9 cellular contexts compared by ENCODE assay signal in the genomic region with DNA sequence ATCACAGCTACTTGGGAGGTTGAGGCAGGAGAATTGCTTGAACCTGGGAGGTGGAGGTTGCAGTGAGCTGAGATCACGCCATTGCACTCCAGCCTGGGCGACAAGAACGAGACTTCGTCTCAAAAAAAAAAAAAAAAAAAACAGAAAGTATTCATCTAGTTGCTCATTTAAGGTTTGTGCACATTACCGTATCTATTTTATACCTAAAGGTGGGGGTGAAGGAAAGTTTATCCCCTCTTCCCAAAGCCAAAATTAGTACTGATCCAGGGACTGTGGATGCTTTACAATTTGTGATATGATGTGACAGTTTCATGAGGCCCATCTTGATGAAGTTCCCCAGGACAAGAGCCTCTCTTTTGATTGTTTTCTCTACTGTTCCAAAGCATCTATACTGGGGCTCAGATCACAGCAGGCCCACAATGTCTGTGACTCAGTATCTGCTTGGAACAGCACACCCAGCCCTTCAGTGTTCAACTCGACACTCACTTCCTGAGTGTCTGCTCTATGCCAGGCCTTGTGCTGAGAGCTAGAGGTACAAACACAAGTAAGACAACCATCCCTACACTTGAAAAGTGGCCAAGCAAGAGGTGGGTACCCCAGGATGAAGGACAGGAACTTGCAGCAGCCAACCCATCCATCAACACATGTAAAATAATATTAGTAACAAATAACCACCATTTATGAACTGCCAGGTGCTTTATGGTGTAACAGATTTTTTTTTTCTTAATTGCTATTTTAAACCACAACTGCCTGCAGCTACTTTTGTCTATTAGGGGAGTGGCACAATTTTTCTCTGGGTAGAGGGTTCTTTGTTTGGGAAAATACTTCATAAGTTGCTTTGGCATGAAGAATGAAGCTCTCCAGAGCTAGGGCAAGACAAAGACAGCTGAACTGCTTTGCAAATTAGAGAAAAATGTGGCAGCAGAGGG. TPM values are rescaled to one million over a fixed set of nuclear protein-coding genes. Genes with fewer than 3 reads are reported as not detected.
A peak's percentile ranks its signal among the peaks of the same experiment; 100 is the strongest.
DNase-seq lines count a peak whose midpoint lies in the region; ATAC-seq and TF ChIP-seq lines count a peak whose summit lies in the region.
"Had no signal": no experiment of that assay in that cellular context is flagged by ENCODE, and none has a peak within 500 bp of the region (broad histone marks: within the 10 kb centered on the region; RNA-seq: fewer than 3 reads in every experiment).

No MANE protein-coding gene starts in this region.

- TF ChIP-seq CTCF in MCF 10A (IDR thresholded peaks at IDR 0.05; ENCODE audit: unreplicated experiment) (no peak), Peyer's patch (IDR thresholded peaks at IDR 0.05) (no peak)

- DNase-seq in CD8-positive, alpha-beta memory T cell = peak in 3 of 5 donors; percentile 7 to 59 (median 22)
- no peak for DNase-seq in SJSA1 (ENCODE audit: low read depth in 1 of 2, low spot score in 2 of 2)
- peak; percentile 23 for DNase-seq in MCF 10A (ENCODE audit: unreplicated experiment)
- no peak for DNase-seq in Peyer's patch
- no peak for DNase-seq in NCI-H510A treated with DMSO at 0.1 percent for 48 hours (lab: John Stamatoyannopoulos, UW)
- DNase-seq in NCI-H146 (lab: John Stamatoyannopoulos, UW) = no peak
- DNase-seq: kidney glomerular epithelial cell had no signal

- no peak for TF ChIP-seq POLR2A in Peyer's patch (IDR thresholded peaks at IDR 0.05)

- peaks cover 58% of the 10 kb centered on the region for H3K4me1 ChIP-seq in CD8-positive, alpha-beta memory T cell (ENCODE audit: insufficient read depth, low read length)
- H3K4me1 ChIP-seq in SJSA1 (replicated peaks) (peaks cover 15% of the 10 kb centered on the region), neuron (ENCODE audit: insufficient read depth, low read length) (peaks cover 19% of the 10 kb centered on the region), Peyer's patch (peaks cover 0 to 13% (median 0%) of the 10 kb centered on the region in 4 donors)

- no peaks in the 10 kb centered on the region for H3K36me3 Mint-ChIP-seq in CD8-positive, alpha-beta memory T cell
- no peaks in the 10 kb centered on the region for H3K36me3 Mint-ChIP-seq in MCF 10A (ENCODE audit: insufficient read depth, unreplicated experiment)

- intact Hi-C loops in MCF 10A (cut with micrococcal nuclease) = no loop called here

- H3K4me3 ChIP-seq in CD8-positive, alpha-beta memory T cell (ENCODE audit: low read length) = peak overlapping the region; percentile 9
- H3K4me3 ChIP-seq in SJSA1 (no peak overlapping the region), neuron (ENCODE audit: low read length) (no peak overlapping the region), Peyer's patch (no peak overlapping the region)

- H3K9me3 Mint-ChIP-seq in CD8-positive, alpha-beta memory T cell = no peaks in the 10 kb centered on the region
- H3K9me3 Mint-ChIP-seq in MCF 10A (ENCODE audit: unreplicated experiment) = no peaks in the 10 kb centered on the region

- H3K27ac Mint-ChIP-seq in CD8-positive, alpha-beta memory T cell = peak overlapping the region; percentile 90 to 97 (median 94)
- H3K27ac Mint-ChIP-seq in MCF 10A (ENCODE audit: low read depth, unreplicated experiment) = peak overlapping the region; percentile 87

- peak overlapping the region in 6 of 7 donors; percentile 40 to 80 (median 58) for H3K4me3 Mint-ChIP-seq in CD8-positive, alpha-beta memory T cell
- no peak overlapping the region for H3K4me3 Mint-ChIP-seq in MCF 10A (ENCODE audit: unreplicated experiment)

- no peak for ATAC-seq in HG03135 (IDR thresholded peaks at IDR 0.05; ENCODE audit: unreplicated experiment)

- peaks cover 55 to 65% (median 63%) of the 10 kb centered on the region in 3 donors for H3K4me1 Mint-ChIP-seq in CD8-positive, alpha-beta memory T cell
- H3K4me1 Mint-ChIP-seq in MCF 10A (ENCODE audit: insufficient read depth, unreplicated experiment) = peaks cover 10% of the 10 kb centered on the region

- no peaks in the 10 kb centered on the region for H3K36me3 ChIP-seq in CD8-positive, alpha-beta memory T cell (ENCODE audit: insufficient read depth, low read length)
- H3K36me3 ChIP-seq in SJSA1 = no peaks in the 10 kb centered on the region
- no peaks in the 10 kb centered on the region for H3K36me3 ChIP-seq in neuron (ENCODE audit: insufficient read depth, low read length)
- no peaks in the 10 kb centered on the region for H3K36me3 ChIP-seq in Peyer's patch

- no TSS peak for BruUV-seq in MCF 10A (replicated peaks; lab: Mats Ljungman, UMichigan)

- POLR2A ChIA-PET in CD8-positive, alpha-beta memory T cell (lab: Charles Lee) = interaction anchor here (0.9 to 1.4 kb wide), 3 partner anchors 19 to 49 kb away, joined by 3 to 4 read pairs (median 4); partner anchors contain the start of gene KHDRBS1
- POLR2A ChIA-PET in MCF 10A (lab: Yijun Ruan, JAX) = interaction anchor here (1.0 to 3.9 kb wide), 5 partner anchors 8 to 29 kb away, joined by 3 to 20 read pairs (median 4); partner anchors contain the start of gene KHDRBS1

- no peaks in the 10 kb centered on the region for H3K27me3 Mint-ChIP-seq in CD8-positive, alpha-beta memory T cell
- H3K27me3 Mint-ChIP-seq in MCF 10A (ENCODE audit: insufficient read depth, unreplicated experiment) = no peaks in the 10 kb centered on the region

- no peaks in the 10 kb centered on the region for H3K27me3 ChIP-seq in CD8-positive, alpha-beta memory T cell (ENCODE audit: insufficient read depth, low read length, poor library complexity, severe bottlenecking)
- H3K27me3 ChIP-seq in SJSA1 (replicated peaks) = no peaks in the 10 kb centered on the region
- H3K27me3 ChIP-seq in neuron (ENCODE audit: insufficient read depth, low read length) = no peaks in the 10 kb centered on the region
- no peaks in the 10 kb centered on the region for H3K27me3 ChIP-seq in Peyer's patch

- peak overlapping the region; percentile 70 for H2AFZ ChIP-seq in neuron (ENCODE audit: low read depth, low read length)

- CTCF ChIA-PET in CD8-positive, alpha-beta memory T cell (lab: Charles Lee) = interaction anchor here (1.1 to 1.8 kb wide), 4 partner anchors 19 to 25 kb away, joined by 3 to 12 read pairs (median 5); no protein-coding TSS in a partner anchor
- CTCF ChIA-PET in MCF 10A (lab: Yijun Ruan, JAX) = interaction anchor here (0.5 to 1.9 kb wide), 6 partner anchors 14 to 462 kb away, joined by 3 to 9 read pairs (median 3); no protein-coding TSS in a partner anchor

- no peaks in the 10 kb centered on the region for H3K9me3 ChIP-seq in CD8-positive, alpha-beta memory T cell (ENCODE audit: low read length)
- H3K9me3 ChIP-seq in SJSA1 (replicated peaks) = no peaks in the 10 kb centered on the region
- no peaks in the 10 kb centered on the region for H3K9me3 ChIP-seq in neuron (ENCODE audit: low read length)
- no peaks in the 10 kb centered on the region for H3K9me3 ChIP-seq in Peyer's patch

- H3K27ac ChIP-seq in CD8-positive, alpha-beta memory T cell (ENCODE audit: low read depth, low read length) = no peak overlapping the region
- peak overlapping the region; percentile 22; the same call in 1 of the 2 replicates for H3K27ac ChIP-seq in SJSA1
- H3K27ac ChIP-seq in Peyer's patch = peak overlapping the region in 2 of 4 donors; percentile 21 to 41

RNA-seq across cellular contexts. Expression of gene KHDRBS1, which starts 29.0 kb away (rescaled TPM):
- 100 to 1,000 TPM; 210 TPM for total RNA-seq in CD8-positive, alpha-beta memory T cell
- polyA plus RNA-seq in CD8-positive, alpha-beta memory T cell = 117 TPM
- 61.1 and 74.6 TPM in 2 replicates for total RNA-seq in SJSA1 (2014; rRNA removed; shearing (Covaris generic))
- 106 and 107 TPM in 2 replicates for total RNA-seq in MCF 10A (2022)
- total RNA-seq in Peyer's patch = 10 to 100 TPM; 54.2 to 97.4 (median 59.7) TPM

RNA-seq across cellular contexts. Expression of gene PTP4A2, which starts 46.5 kb away (rescaled TPM):
- total RNA-seq in CD8-positive, alpha-beta memory T cell = 100 to 1,000 TPM; 339 to 368 TPM
- 598 TPM for polyA plus RNA-seq in CD8-positive, alpha-beta memory T cell
- 287 and 325 TPM in 2 replicates for total RNA-seq in SJSA1 (2014; rRNA removed; shearing (Covaris generic))
- 196 and 220 TPM in 2 replicates for total RNA-seq in MCF 10A (2022)
- total RNA-seq in Peyer's patch = 100 to 1,000 TPM; 103 to 165 (median 122) TPM

Comparison
In these comparisons a context has a peak if more than half of its experiments do, and no peak if none do; other contexts are left out.
1. DNase-seq: peak in CD8-positive, alpha-beta memory T cell (3 of 5) and MCF 10A (single experiment); none in SJSA1 (0 of 2), Peyer's patch (0 of 3), NCI-H510A treated with DMSO at 0.1 percent for 48 hours (single experiment) and NCI-H146 (single experiment).